In genomic region chr1:156623946-156624813, GRCh38 we compare ENCODE assay signal across 9 cellular contexts. TPM values are rescaled to one million over a fixed set of nuclear protein-coding genes. Genes with fewer than 3 reads are reported as not detected.
DNase-seq lines count a peak whose midpoint lies in the region; ATAC-seq, FAIRE-seq and TF ChIP-seq lines count a peak whose summit lies in the region.
"Had no signal": no experiment of that assay in that cellular context is flagged by ENCODE, and none has a peak within 500 bp of the region (broad histone marks: within the 10 kb centered on the region; RNA-seq: fewer than 3 reads in every experiment).

No MANE protein-coding gene starts in this region.

- H3K4me2 ChIP-seq in BLaER1 (peak overlapping the region; percentile 69), keratinocyte (ENCODE audit: control insufficient read depth, extremely low read depth, insufficient read depth, low read depth, low read length) (peak overlapping the region; percentile 66), OCI-LY7 (ENCODE audit: low read length) (no peak overlapping the region)

- no peaks in the 10 kb centered on the region for H3K9me2 ChIP-seq in OCI-LY7 (ENCODE audit: insufficient read depth, low read length)

- H2AFZ ChIP-seq in keratinocyte (ENCODE audit: control insufficient read depth, low read length): peak overlapping the region; percentile 68
- H2AFZ ChIP-seq in OCI-LY7 (ENCODE audit: low read length): no peak overlapping the region

- no TSS peak for BruUV-seq in OCI-LY7 (replicated peaks; lab: Mats Ljungman, UMichigan)

- no peaks in the 10 kb centered on the region for H3K9me1 ChIP-seq in keratinocyte (ENCODE audit: control insufficient read depth, extremely low read depth, insufficient read depth, low read length)

- intact Hi-C loops in breast epithelium (cut with DNase I; ENCODE audit: low total_unique reads): no loop called here
- intact Hi-C loops in OCI-LY7 (cut with micrococcal nuclease; ENCODE audit: unreplicated experiment): no loop called here

- FAIRE-seq in keratinocyte (lab: Jason Lieb, UNC): no peak

- peaks cover 81% of the 10 kb centered on the region for H3K27me3 ChIP-seq in BLaER1
- H3K27me3 ChIP-seq in SJSA1 (replicated peaks): peaks cover 70% of the 10 kb centered on the region
- H3K27me3 ChIP-seq in breast epithelium: peaks cover 15 to 51% of the 10 kb centered on the region in 2 donors
- H3K27me3 ChIP-seq in keratinocyte (ENCODE audit: control insufficient read depth, extremely low read depth, insufficient read depth, low read length): peaks cover 44% of the 10 kb centered on the region

- TF ChIP-seq CTCF in breast epithelium (IDR thresholded peaks at IDR 0.05) (peak in 2 of 3 donors; percentile 22 to 28), keratinocyte (optimal IDR thresholded peaks at IDR 0.05 in 1 of 3, IDR thresholded peaks at IDR 0.05 in 1 of 3, conservative IDR thresholded peaks at IDR 0.05 in 1 of 3; ENCODE audit: extremely low read depth in 1 of 3, insufficient read depth in 2 of 3, low read length in 3 of 3) (peak in 2 of 3 experiments; percentile 50 to 62), OCI-LY7 (conservative IDR thresholded peaks at IDR 0.05; ENCODE audit: low read length) (no peak; the same call in none of the 2 replicates)

- ATAC-seq in HG03108 (IDR thresholded peaks at IDR 0.05; ENCODE audit: unreplicated experiment): no peak

- DNase-seq in HEK293T (ENCODE audit: extremely low spot score): peak; percentile 85
- DNase-seq in SJSA1 (ENCODE audit: low read depth in 1 of 2, low spot score in 2 of 2): peak; percentile 37 to 70
- peak in 1 of 2 donors; percentile 52 for DNase-seq in breast epithelium (ENCODE audit: low spot score in 2 of 2)
- no peak for DNase-seq in keratinocyte (ENCODE audit: low read depth, low spot score)
- DNase-seq in stimulated activated CD4-positive, alpha-beta T cell treated with anti-CD3 and anti-CD28 coated beads, Interleukin-4, amount 100 ng/mL, for 1 hour: peak; percentile 54
- DNase-seq in OCI-LY7 (ENCODE audit: low spot score): no peak

- no peak overlapping the region for H3K27ac ChIP-seq in BLaER1
- H3K27ac ChIP-seq in SJSA1: no peak overlapping the region
- peak overlapping the region in 1 of 2 donors; percentile 38 for H3K27ac ChIP-seq in breast epithelium
- H3K27ac ChIP-seq in keratinocyte (ENCODE audit: control insufficient read depth, insufficient read depth, low read length): no peak overlapping the region
- H3K27ac ChIP-seq in OCI-LY7 (ENCODE audit: low read depth, low read length, poor library complexity, severe bottlenecking): no peak overlapping the region

- H3K9ac ChIP-seq in BLaER1 (no peak overlapping the region), keratinocyte (ENCODE audit: control insufficient read depth, extremely low read depth, insufficient read depth, low read length) (no peak overlapping the region)

- no peak for TF ChIP-seq POLR2A in breast epithelium (IDR thresholded peaks at IDR 0.05)

- H3K9me3 ChIP-seq in BLaER1: no peaks in the 10 kb centered on the region
- 0 out of 2 replicates have a peak, but pooled peaks cover 4% of the 10 kb centered on the region for H3K9me3 ChIP-seq in SJSA1 (replicated peaks)
- no peaks in the 10 kb centered on the region for H3K9me3 ChIP-seq in breast epithelium
- H3K9me3 ChIP-seq in keratinocyte (ENCODE audit: control insufficient read depth, low read depth, low read length): no peaks in the 10 kb centered on the region
- no peaks in the 10 kb centered on the region for H3K9me3 ChIP-seq in OCI-LY7 (ENCODE audit: low read length)

- no peaks in the 10 kb centered on the region for H3K79me2 ChIP-seq in keratinocyte (ENCODE audit: control insufficient read depth, insufficient read depth, low read length)
- H3K79me2 ChIP-seq in OCI-LY7 (ENCODE audit: insufficient read depth, low read depth, low read length): no peaks in the 10 kb centered on the region

- H3K4me3 ChIP-seq in BLaER1 (peak overlapping the region; percentile 53; the same call in 1 of the 2 replicates), SJSA1 (no peak overlapping the region), breast epithelium (peak overlapping the region; percentile 33 to 71 (median 45)), keratinocyte (ENCODE audit: control insufficient read depth in 2 of 3, extremely low read depth in 1 of 3, insufficient read depth in 2 of 3, low read depth in 1 of 3, low read length in 3 of 3) (peak overlapping the region in 2 of 3 experiments; percentile 20 to 35), OCI-LY7 (ENCODE audit: low read depth, low read length, poor library complexity, severe bottlenecking) (no peak overlapping the region)

- CTCF ChIA-PET in HEK293T (lab: Yijun Ruan, JAX): interaction anchor here (0.6 to 6.5 kb wide), 28 partner anchors 8 to 450 kb away, joined by 3 to 97 read pairs (median 4); partner anchors contain the start of genes BCAN, CRABP2, LRRC71 and NAXE
- CTCF ChIA-PET in OCI-LY7 (lab: Charles Lee; ENCODE audit: unreplicated experiment): interaction anchor here (0.6 to 1.1 kb wide), 7 partner anchors 13 to 178 kb away, joined by 3 to 7 read pairs (median 3); no protein-coding TSS in a partner anchor

- POLR2A ChIA-PET in HEK293T (lab: Yijun Ruan, JAX): interaction anchor here (0.6 to 4.2 kb wide), 28 partner anchors 8 to 167 kb away, joined by 3 to 33 read pairs (median 4); partner anchors contain the start of genes BCAN, IQGAP3, ISG20L2 and MEF2D
- POLR2A ChIA-PET in OCI-LY7 (lab: Charles Lee): interaction anchor here (0.7 to 1.2 kb wide), 2 partner anchors 12 to 399 kb away, joined by 3 to 4 read pairs; no protein-coding TSS in a partner anchor

- peaks cover 43% of the 10 kb centered on the region for H4K20me1 ChIP-seq in BLaER1
- H4K20me1 ChIP-seq in keratinocyte (ENCODE audit: control insufficient read depth, extremely low read depth, insufficient read depth, low read length): no peaks in the 10 kb centered on the region
- no peaks in the 10 kb centered on the region for H4K20me1 ChIP-seq in OCI-LY7 (ENCODE audit: insufficient read depth, low read length)

- H3K4me1 ChIP-seq in BLaER1 (peaks cover 24% of the 10 kb centered on the region), SJSA1 (replicated peaks) (peaks cover 19% of the 10 kb centered on the region), breast epithelium (peaks cover 11 to 16% of the 10 kb centered on the region in 2 donors), keratinocyte (ENCODE audit: control insufficient read depth, extremely low read depth, insufficient read depth, low read length) (no peaks in the 10 kb centered on the region), OCI-LY7 (ENCODE audit: insufficient read depth, low read length, poor library complexity, severe bottlenecking) (peaks cover 15% of the 10 kb centered on the region)

- dilution Hi-C loops in keratinocyte (cut with MboI; ENCODE audit: extremely low pct_ligation_motif_present, low sequenced_read_pairs): no loop called here

- no peaks in the 10 kb centered on the region for H3K36me3 ChIP-seq in BLaER1
- no peaks in the 10 kb centered on the region for H3K36me3 ChIP-seq in SJSA1
- H3K36me3 ChIP-seq in breast epithelium: no peaks in the 10 kb centered on the region
- H3K36me3 ChIP-seq in keratinocyte (ENCODE audit: control insufficient read depth in 2 of 2, extremely low read depth in 1 of 2, insufficient read depth in 2 of 2, low read length in 2 of 2): no peaks in the 10 kb centered on the region
- no peaks in the 10 kb centered on the region for H3K36me3 ChIP-seq in OCI-LY7 (ENCODE audit: insufficient read depth, low read length)

RNA-seq across cellular contexts. Expression of gene HAPLN2, which starts 5.0 kb away (rescaled TPM):
- total RNA-seq in SJSA1 (2014; rRNA removed; shearing (Covaris generic)): not detected in 2 replicates
- total RNA-seq in breast epithelium (not detected), OCI-LY7 (2022) (1.1 and 1.4 TPM in 2 replicates)
- not detected in 3 replicates for polyA plus RNA-seq in keratinocyte
- not detected for polyA plus RNA-seq in keratinocyte (2011; ENCODE audit: low read depth)
- polyA plus RNA-seq in keratinocyte (2011; cell fraction: cytosol; rRNA removed): not detected in 2 replicates
- 0.22 TPM in 1 of 2 replicates, not detected in the other for polyA plus RNA-seq in keratinocyte (2011; cell fraction: nucleus; rRNA removed)
- not detected in 2 replicates for polyA plus RNA-seq in keratinocyte (2012; ENCODE audit: low replicate concordance)
- not detected in 3 replicates for polyA minus RNA-seq in keratinocyte
- polyA minus RNA-seq in keratinocyte (2011; cell fraction: cytosol; rRNA and poly(A)+ RNA removed): not detected
- polyA minus RNA-seq in keratinocyte (2011; cell fraction: nucleus; rRNA and poly(A)+ RNA removed): not detected in 2 replicates
- 0.41 and 0.62 TPM in 2 replicates for total RNA-seq in OCI-LY7 (2014; rRNA removed; shearing (Covaris generic))
- total RNA-seq: renal cortical epithelial cell had no signal

RNA-seq across cellular contexts. Expression of gene BCAN, which starts 17.7 kb away (rescaled TPM):
- total RNA-seq in SJSA1 (2014; rRNA removed; shearing (Covaris generic)): not detected in 2 replicates
- under 1 TPM in 1 of 3 donors, not detected in 2; 0.44 TPM for total RNA-seq in breast epithelium
- polyA plus RNA-seq in keratinocyte: not detected in 3 replicates
- not detected for polyA plus RNA-seq in keratinocyte (2011; ENCODE audit: low read depth)
- polyA plus RNA-seq in keratinocyte (2011; cell fraction: cytosol; rRNA removed): 0.04 TPM in 1 of 2 replicates, not detected in the other
- polyA plus RNA-seq in keratinocyte (2011; cell fraction: nucleus; rRNA removed): not detected in 2 replicates
- not detected in 2 replicates for polyA plus RNA-seq in keratinocyte (2012; ENCODE audit: low replicate concordance)
- polyA minus RNA-seq in keratinocyte: not detected in 3 replicates
- polyA minus RNA-seq in keratinocyte (2011; cell fraction: cytosol; rRNA and poly(A)+ RNA removed): not detected
- polyA minus RNA-seq in keratinocyte (2011; cell fraction: nucleus; rRNA and poly(A)+ RNA removed): not detected in 2 replicates
- total RNA-seq in OCI-LY7 (2014; rRNA removed; shearing (Covaris generic)): 0.44 TPM in 1 of 2 replicates, not detected in the other
- total RNA-seq in OCI-LY7 (2022): not detected in 2 replicates

RNA-seq across cellular contexts. Expression of gene GPATCH4, which starts 22.9 kb away (rescaled TPM):
- total RNA-seq in SJSA1 (2014; rRNA removed; shearing (Covaris generic)): 10.0 and 18.4 TPM in 2 replicates
- total RNA-seq in breast epithelium (10 to 100 TPM; 20.2 to 31.1 (median 23.7) TPM), OCI-LY7 (2022) (38.5 and 51.6 TPM in 2 replicates)
- 31.8 to 48.9 TPM (median 43.5 TPM) in 3 replicates for polyA plus RNA-seq in keratinocyte
- polyA plus RNA-seq in keratinocyte (2011; ENCODE audit: low read depth): 21.5 TPM
- polyA plus RNA-seq in keratinocyte (2011; cell fraction: cytosol; rRNA removed): 32.0 and 41.4 TPM in 2 replicates
- 43.6 and 52.9 TPM in 2 replicates for polyA plus RNA-seq in keratinocyte (2011; cell fraction: nucleus; rRNA removed)
- polyA plus RNA-seq in keratinocyte (2012; ENCODE audit: low replicate concordance): 27.0 and 53.5 TPM in 2 replicates
- polyA minus RNA-seq in keratinocyte: 30.0 to 49.1 TPM (median 34.6 TPM) in 3 replicates
- polyA minus RNA-seq in keratinocyte (2011; cell fraction: cytosol; rRNA and poly(A)+ RNA removed): 23.0 TPM
- 16.1 and 17.0 TPM in 2 replicates for polyA minus RNA-seq in keratinocyte (2011; cell fraction: nucleus; rRNA and poly(A)+ RNA removed)
- 33.3 and 40.9 TPM in 2 replicates for total RNA-seq in OCI-LY7 (2014; rRNA removed; shearing (Covaris generic))

RNA-seq across cellular contexts. Expression of gene NAXE, which starts 32.6 kb away (rescaled TPM):
- total RNA-seq in SJSA1 (2014; rRNA removed; shearing (Covaris generic)): 67.9 and 70.6 TPM in 2 replicates
- total RNA-seq in breast epithelium (10 to 100 TPM; 70.4 to 90.5 (median 75.5) TPM), OCI-LY7 (2022) (56.1 and 61.1 TPM in 2 replicates)
- polyA plus RNA-seq in keratinocyte: 74.7 to 93.4 TPM (median 81.3 TPM) in 3 replicates
- 12.0 TPM for polyA plus RNA-seq in keratinocyte (2011; ENCODE audit: low read depth)
- 110 and 130 TPM in 2 replicates for polyA plus RNA-seq in keratinocyte (2011; cell fraction: cytosol; rRNA removed)
- polyA plus RNA-seq in keratinocyte (2011; cell fraction: nucleus; rRNA removed): 51.8 and 72.4 TPM in 2 replicates
- polyA plus RNA-seq in keratinocyte (2012; ENCODE audit: low replicate concordance): 92.1 and 108 TPM in 2 replicates
- polyA minus RNA-seq in keratinocyte: 68.2 to 115 TPM (median 76.5 TPM) in 3 replicates
- polyA minus RNA-seq in keratinocyte (2011; cell fraction: cytosol; rRNA and poly(A)+ RNA removed): 75.4 TPM
- 17.5 and 19.5 TPM in 2 replicates for polyA minus RNA-seq in keratinocyte (2011; cell fraction: nucleus; rRNA and poly(A)+ RNA removed)
- total RNA-seq in OCI-LY7 (2014; rRNA removed; shearing (Covaris generic)): 71.6 and 81.5 TPM in 2 replicates

RNA-seq across cellular contexts. Expression of gene TTC24, which starts 44.7 kb away (rescaled TPM):
- total RNA-seq in SJSA1 (2014; rRNA removed; shearing (Covaris generic)): not detected in 2 replicates
- total RNA-seq in breast epithelium (not detected), OCI-LY7 (2022) (11.9 and 12.4 TPM in 2 replicates)
- polyA plus RNA-seq in keratinocyte: not detected in 3 replicates
- not detected for polyA plus RNA-seq in keratinocyte (2011; ENCODE audit: low read depth)
- not detected in 2 replicates for polyA plus RNA-seq in keratinocyte (2011; cell fraction: cytosol; rRNA removed)
- not detected in 2 replicates for polyA plus RNA-seq in keratinocyte (2011; cell fraction: nucleus; rRNA removed)
- polyA plus RNA-seq in keratinocyte (2012; ENCODE audit: low replicate concordance): not detected in 2 replicates
- polyA minus RNA-seq in keratinocyte: not detected in 3 replicates
- polyA minus RNA-seq in keratinocyte (2011; cell fraction: cytosol; rRNA and poly(A)+ RNA removed): not detected
- not detected in 2 replicates for polyA minus RNA-seq in keratinocyte (2011; cell fraction: nucleus; rRNA and poly(A)+ RNA removed)
- 2.8 and 3.6 TPM in 2 replicates for total RNA-seq in OCI-LY7 (2014; rRNA removed; shearing (Covaris generic))
- total RNA-seq: renal cortical epithelial cell had no signal

Comparison
In these comparisons a context has a peak if more than half of its experiments do, and no peak if none do; other contexts are left out.
1. H3K4me3 ChIP-seq: peak in BLaER1 (single experiment), breast epithelium (3 of 3) and keratinocyte (2 of 3); none in SJSA1 (single experiment) and OCI-LY7 (single experiment).
2. DNase-seq: peak in HEK293T (single experiment), SJSA1 (2 of 2) and stimulated activated CD4-positive, alpha-beta T cell treated with anti-CD3 and anti-CD28 coated beads, Interleukin-4, amount 100 ng/mL, for 1 hour (single experiment); none in keratinocyte (single experiment) and OCI-LY7 (single experiment).